In genomic region chr6:26155066-26155925, GRCh38 we compare ENCODE assay signal across 8 cellular contexts.
A peak's percentile ranks its signal among the peaks of the same experiment; 100 is the strongest.
DNase-seq lines count a peak whose midpoint lies in the region; ATAC-seq and TF ChIP-seq lines count a peak whose summit lies in the region.

No MANE protein-coding gene starts in this region.

- TF ChIP-seq CTCF in endothelial cell (IDR thresholded peaks at IDR 0.05; ENCODE audit: unreplicated experiment) (no peak), vagina (IDR thresholded peaks at IDR 0.05) (no peak)

- no peak for ATAC-seq in esophagus mucosa

- H3K9ac ChIP-seq in mucosa of stomach (ENCODE audit: low read length): peak overlapping the region; percentile 95

- H3K36me3 Mint-ChIP-seq in endothelial cell (ENCODE audit: low read depth, unreplicated experiment): peaks cover 9% of the 10 kb centered on the region

- no peaks in the 10 kb centered on the region for H3K9me3 Mint-ChIP-seq in endothelial cell (ENCODE audit: unreplicated experiment)

- H3K4me3 ChIP-seq in mucosa of stomach (ENCODE audit: low read length) (peak overlapping the region; percentile 75), vagina (peak overlapping the region; percentile 51 to 72)

- DNase-seq in CD1c-positive myeloid dendritic cell (ENCODE audit: extremely low spot score) (peak; percentile 24), HS-27A (ENCODE audit: low read depth) (peak; percentile 31), RPMI8226 (peak; percentile 51), endothelial cell (ENCODE audit: low spot score) (peak; percentile 31), vagina (ENCODE audit: extremely low spot score in 2 of 2) (no peak)
- no peak for DNase-seq in activated CD4-positive, CD25-positive, alpha-beta regulatory T cell (lab: John Stamatoyannopoulos, UW)

- TF ChIP-seq POLR2A in vagina (IDR thresholded peaks at IDR 0.05): no peak

- peaks cover 6% of the 10 kb centered on the region for H3K4me1 ChIP-seq in mucosa of stomach (ENCODE audit: control insufficient read depth, insufficient read depth, low read length)
- H3K4me1 ChIP-seq in vagina: peaks cover 28% of the 10 kb centered on the region

- no peaks in the 10 kb centered on the region for H3K36me3 ChIP-seq in mucosa of stomach (ENCODE audit: control insufficient read depth, insufficient read depth, low read length)
- no peaks in the 10 kb centered on the region for H3K36me3 ChIP-seq in vagina

- peaks cover 20% of the 10 kb centered on the region for H3K27me3 Mint-ChIP-seq in endothelial cell (ENCODE audit: unreplicated experiment)

- intact Hi-C loops in vagina (cut with DNase I): loop anchor here (10.0 kb wide), 1 partner anchor 50 kb away; a partner anchor contains a TSS

- no peaks in the 10 kb centered on the region for H3K27me3 ChIP-seq in mucosa of stomach (ENCODE audit: control insufficient read depth, insufficient read depth, low read length)
- H3K27me3 ChIP-seq in vagina: no peaks in the 10 kb centered on the region

- peak overlapping the region; percentile 88 for H3K27ac ChIP-seq in vagina

- no peaks in the 10 kb centered on the region for H3K9me3 ChIP-seq in mucosa of stomach (ENCODE audit: control insufficient read depth, low read length)
- H3K9me3 ChIP-seq in vagina: no peaks in the 10 kb centered on the region

- peak overlapping the region; percentile 99 for H3K27ac Mint-ChIP-seq in endothelial cell (ENCODE audit: unreplicated experiment)

- H3K4me1 Mint-ChIP-seq in endothelial cell (ENCODE audit: unreplicated experiment): peaks cover 27% of the 10 kb centered on the region

- peak overlapping the region; percentile 90 for H3K4me3 Mint-ChIP-seq in endothelial cell (ENCODE audit: unreplicated experiment)

Comparison
In these comparisons a context has a peak if more than half of its experiments do, and no peak if none do; other contexts are left out.
1. DNase-seq: peak in CD1c-positive myeloid dendritic cell (single experiment), HS-27A (single experiment), RPMI8226 (single experiment) and endothelial cell (single experiment); none in vagina (0 of 2) and activated CD4-positive, CD25-positive, alpha-beta regulatory T cell (0 of 4).